1 cellular context compared by ENCODE assay signal in the genomic region with DNA sequence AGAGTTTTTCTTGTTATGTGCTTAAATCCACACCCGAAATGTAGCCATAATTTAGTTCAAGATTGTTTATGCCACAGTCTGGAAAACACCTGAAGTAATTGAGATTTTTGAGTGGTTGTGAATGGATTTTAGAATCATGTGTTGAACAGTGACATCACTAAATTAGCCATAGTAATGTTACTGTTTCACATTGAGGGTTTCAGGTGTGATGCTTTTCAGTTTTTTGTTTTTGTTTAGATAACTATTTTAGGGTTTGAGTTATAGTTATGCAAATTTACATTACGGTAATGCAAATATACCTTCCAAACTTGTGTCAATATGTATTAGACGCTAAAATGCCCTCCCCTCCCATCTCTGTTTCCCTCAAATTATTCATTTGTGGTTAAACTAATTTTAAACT.
TF ChIP-seq lines count a peak whose summit lies in the region.

No MANE protein-coding gene starts in this region.

TF ChIP-seq in WTC11, 78 proteins besides CTCF, POLR2A, EP300 and RAD21 (continued from another document):
- TF ChIP-seq, protein P1, sequence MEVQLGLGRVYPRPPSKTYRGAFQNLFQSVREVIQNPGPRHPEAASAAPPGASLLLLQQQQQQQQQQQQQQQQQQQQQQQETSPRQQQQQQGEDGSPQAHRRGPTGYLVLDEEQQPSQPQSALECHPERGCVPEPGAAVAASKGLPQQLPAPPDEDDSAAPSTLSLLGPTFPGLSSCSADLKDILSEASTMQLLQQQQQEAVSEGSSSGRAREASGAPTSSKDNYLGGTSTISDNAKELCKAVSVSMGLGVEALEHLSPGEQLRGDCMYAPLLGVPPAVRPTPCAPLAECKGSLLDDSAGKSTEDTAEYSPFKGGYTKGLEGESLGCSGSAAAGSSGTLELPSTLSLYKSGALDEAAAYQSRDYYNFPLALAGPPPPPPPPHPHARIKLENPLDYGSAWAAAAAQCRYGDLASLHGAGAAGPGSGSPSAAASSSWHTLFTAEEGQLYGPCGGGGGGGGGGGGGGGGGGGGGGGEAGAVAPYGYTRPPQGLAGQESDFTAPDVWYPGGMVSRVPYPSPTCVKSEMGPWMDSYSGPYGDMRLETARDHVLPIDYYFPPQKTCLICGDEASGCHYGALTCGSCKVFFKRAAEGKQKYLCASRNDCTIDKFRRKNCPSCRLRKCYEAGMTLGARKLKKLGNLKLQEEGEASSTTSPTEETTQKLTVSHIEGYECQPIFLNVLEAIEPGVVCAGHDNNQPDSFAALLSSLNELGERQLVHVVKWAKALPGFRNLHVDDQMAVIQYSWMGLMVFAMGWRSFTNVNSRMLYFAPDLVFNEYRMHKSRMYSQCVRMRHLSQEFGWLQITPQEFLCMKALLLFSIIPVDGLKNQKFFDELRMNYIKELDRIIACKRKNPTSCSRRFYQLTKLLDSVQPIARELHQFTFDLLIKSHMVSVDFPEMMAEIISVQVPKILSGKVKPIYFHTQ (CRISPR knock-in tag; IDR thresholded peaks at IDR 0.05) = no peak
- TF ChIP-seq, protein P2, sequence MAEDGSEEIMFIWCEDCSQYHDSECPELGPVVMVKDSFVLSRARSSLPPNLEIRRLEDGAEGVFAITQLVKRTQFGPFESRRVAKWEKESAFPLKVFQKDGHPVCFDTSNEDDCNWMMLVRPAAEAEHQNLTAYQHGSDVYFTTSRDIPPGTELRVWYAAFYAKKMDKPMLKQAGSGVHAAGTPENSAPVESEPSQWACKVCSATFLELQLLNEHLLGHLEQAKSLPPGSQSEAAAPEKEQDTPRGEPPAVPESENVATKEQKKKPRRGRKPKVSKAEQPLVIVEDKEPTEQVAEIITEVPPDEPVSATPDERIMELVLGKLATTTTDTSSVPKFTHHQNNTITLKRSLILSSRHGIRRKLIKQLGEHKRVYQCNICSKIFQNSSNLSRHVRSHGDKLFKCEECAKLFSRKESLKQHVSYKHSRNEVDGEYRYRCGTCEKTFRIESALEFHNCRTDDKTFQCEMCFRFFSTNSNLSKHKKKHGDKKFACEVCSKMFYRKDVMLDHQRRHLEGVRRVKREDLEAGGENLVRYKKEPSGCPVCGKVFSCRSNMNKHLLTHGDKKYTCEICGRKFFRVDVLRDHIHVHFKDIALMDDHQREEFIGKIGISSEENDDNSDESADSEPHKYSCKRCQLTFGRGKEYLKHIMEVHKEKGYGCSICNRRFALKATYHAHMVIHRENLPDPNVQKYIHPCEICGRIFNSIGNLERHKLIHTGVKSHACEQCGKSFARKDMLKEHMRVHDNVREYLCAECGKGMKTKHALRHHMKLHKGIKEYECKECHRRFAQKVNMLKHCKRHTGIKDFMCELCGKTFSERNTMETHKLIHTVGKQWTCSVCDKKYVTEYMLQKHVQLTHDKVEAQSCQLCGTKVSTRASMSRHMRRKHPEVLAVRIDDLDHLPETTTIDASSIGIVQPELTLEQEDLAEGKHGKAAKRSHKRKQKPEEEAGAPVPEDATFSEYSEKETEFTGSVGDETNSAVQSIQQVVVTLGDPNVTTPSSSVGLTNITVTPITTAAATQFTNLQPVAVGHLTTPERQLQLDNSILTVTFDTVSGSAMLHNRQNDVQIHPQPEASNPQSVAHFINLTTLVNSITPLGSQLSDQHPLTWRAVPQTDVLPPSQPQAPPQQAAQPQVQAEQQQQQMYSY (CRISPR knock-in tag; IDR thresholded peaks at IDR 0.05) = no peak
- TF ChIP-seq, protein P3, sequence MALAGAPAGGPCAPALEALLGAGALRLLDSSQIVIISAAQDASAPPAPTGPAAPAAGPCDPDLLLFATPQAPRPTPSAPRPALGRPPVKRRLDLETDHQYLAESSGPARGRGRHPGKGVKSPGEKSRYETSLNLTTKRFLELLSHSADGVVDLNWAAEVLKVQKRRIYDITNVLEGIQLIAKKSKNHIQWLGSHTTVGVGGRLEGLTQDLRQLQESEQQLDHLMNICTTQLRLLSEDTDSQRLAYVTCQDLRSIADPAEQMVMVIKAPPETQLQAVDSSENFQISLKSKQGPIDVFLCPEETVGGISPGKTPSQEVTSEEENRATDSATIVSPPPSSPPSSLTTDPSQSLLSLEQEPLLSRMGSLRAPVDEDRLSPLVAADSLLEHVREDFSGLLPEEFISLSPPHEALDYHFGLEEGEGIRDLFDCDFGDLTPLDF (CRISPR knock-in tag; IDR thresholded peaks at IDR 0.05) = no peak
- TF ChIP-seq GTF2I (CRISPR knock-in tag; conservative IDR thresholded peaks at IDR 0.05) = no peak
- no peak for TF ChIP-seq ZNF317 (CRISPR knock-in tag; IDR thresholded peaks at IDR 0.05; ENCODE audit: borderline replicate concordance, low read depth)
- TF ChIP-seq SMAD4 (CRISPR knock-in tag; IDR thresholded peaks at IDR 0.05) = no peak
- TF ChIP-seq NFATC4 (CRISPR knock-in tag; IDR thresholded peaks at IDR 0.05) = no peak
- no peak for TF ChIP-seq ZNF138 (CRISPR knock-in tag; conservative IDR thresholded peaks at IDR 0.05)
- TF ChIP-seq ETV6 (CRISPR knock-in tag; IDR thresholded peaks at IDR 0.05) = no peak
